Comparison of ENCODE assay signal across 14 cellular contexts in genomic region chr20:17845701-17846475, GRCh38.
DNase-seq lines count a peak whose midpoint lies in the region; ATAC-seq, FAIRE-seq and TF ChIP-seq lines count a peak whose summit lies in the region.
"Had no signal": no experiment of that assay in that cellular context is flagged by ENCODE, and none has a peak within 500 bp of the region (broad histone marks: within the 10 kb centered on the region; RNA-seq: fewer than 3 reads in every experiment).

No MANE protein-coding gene starts in this region.

- peaks cover 15% of the 10 kb centered on the region; the same call in 1 of the 2 replicates for H3F3A ChIP-seq in PC-9 (ENCODE audit: insufficient read depth, low read depth)

- no peak overlapping the region for H2AFZ ChIP-seq in PC-9

- no peaks in the 10 kb centered on the region for H3K9me3 Mint-ChIP-seq in immature natural killer cell
- H3K9me3 Mint-ChIP-seq: activated T-helper 1 cell treated with anti-CD3 and anti-CD28 coated beads, Interleukin-12 subunit alpha, Interleukin-12 subunit beta, Interleukin-2, Interleukin-4 antibody, amounts not matched to agents 30 ng/mL and 10 ng/mL and 1 ng/mL, durations not matched to agents 14 hours and 24 hours and 36 hours had no signal

- H3K79me2 ChIP-seq in PC-9 (ENCODE audit: low read depth) = no peaks in the 10 kb centered on the region

- TF ChIP-seq POLR2A in heart left ventricle (IDR thresholded peaks at IDR 0.05) = no peak
- no peak for TF ChIP-seq POLR2A in H54 (IDR thresholded peaks at IDR 0.05; ENCODE audit: low read depth, low read length)

- BruUV-seq in PC-9 (replicated peaks; lab: Mats Ljungman, UMichigan) = no TSS peak

- POLR2A ChIA-PET in PC-9 (lab: Charles Lee; ENCODE audit: unreplicated experiment) = interaction anchor here (0.6 kb wide), 3 partner anchors 49 to 261 kb away, joined by 3 to 4 read pairs (median 4); no protein-coding TSS in a partner anchor

- no peaks in the 10 kb centered on the region for H3K36me3 Mint-ChIP-seq in immature natural killer cell

- CTCF ChIA-PET in PC-9 (lab: Charles Lee) = no interaction called here

- peak in 1 of 4 donors; percentile 36 for ATAC-seq in heart left ventricle
- ATAC-seq: gastroesophageal sphincter had no signal

- peaks cover 4 to 62% (median 35%) of the 10 kb centered on the region in 12 donors for H3K4me1 ChIP-seq in heart left ventricle
- peaks cover 0 to 37% of the 10 kb centered on the region in 2 donors for H3K4me1 ChIP-seq in right atrium auricular region
- peaks cover 27% of the 10 kb centered on the region; the same call in 1 of the 2 replicates for H3K4me1 ChIP-seq in PC-9 (replicated peaks; ENCODE audit: insufficient read depth)
- H3K4me1 ChIP-seq in HAP-1 = no peaks in the 10 kb centered on the region

- no peaks in the 10 kb centered on the region for H4K20me1 ChIP-seq in PC-9 (ENCODE audit: insufficient read depth)

- H3K4me3 Mint-ChIP-seq in immature natural killer cell = peak overlapping the region; percentile 51 to 86 (median 65)
- H3K4me3 Mint-ChIP-seq: activated T-helper 1 cell treated with anti-CD3 and anti-CD28 coated beads, Interleukin-12 subunit alpha, Interleukin-12 subunit beta, Interleukin-2, Interleukin-4 antibody, amounts not matched to agents 30 ng/mL and 10 ng/mL and 1 ng/mL, durations not matched to agents 14 hours and 24 hours and 36 hours had no signal

- WGBS in heart left ventricle, 4 donors = 56 to 70% (median 64%) methylated on average over 10 of the region's 10 CpGs

- H3K27me3 Mint-ChIP-seq in immature natural killer cell (ENCODE audit: low read depth in 3 of 3) = peaks cover 2 to 5% (median 5%) of the 10 kb centered on the region in 3 donors

- H3K27me3 ChIP-seq in heart left ventricle = no peaks in the 10 kb centered on the region
- H3K27me3 ChIP-seq in right atrium auricular region = no peaks in the 10 kb centered on the region
- no peaks in the 10 kb centered on the region for H3K27me3 ChIP-seq in PC-9 (ENCODE audit: insufficient read depth, low read depth)
- H3K27me3 ChIP-seq in HAP-1 (ENCODE audit: low read depth) = no peaks in the 10 kb centered on the region
- H3K27me3 ChIP-seq: gastroesophageal sphincter had no signal

- in situ Hi-C loops in HAP-1 (cut with MboI; ENCODE audit: low sequenced_read_pairs) = no loop called here

- peaks cover 59 to 61% of the 10 kb centered on the region in 2 donors for H3K4me1 Mint-ChIP-seq in immature natural killer cell

- 0 out of 2 replicates have a peak, but pooled peaks cover 3% of the 10 kb centered on the region for H3K9me2 ChIP-seq in PC-9 (ENCODE audit: insufficient read depth)

- peak overlapping the region in 7 of 12 donors; percentile 13 to 50 (median 35) for H3K27ac ChIP-seq in heart left ventricle
- no peak overlapping the region for H3K27ac ChIP-seq in right atrium auricular region
- H3K27ac ChIP-seq in PC-9 = no peak overlapping the region
- H3K27ac ChIP-seq: gastroesophageal sphincter had no signal

- H3K9me3 ChIP-seq in heart left ventricle = peaks cover 0 to 10% (median 0%) of the 10 kb centered on the region in 12 donors
- H3K9me3 ChIP-seq in right atrium auricular region = no peaks in the 10 kb centered on the region
- H3K9me3 ChIP-seq in PC-9 (ENCODE audit: insufficient read depth, low read depth) = no peaks in the 10 kb centered on the region
- H3K9me3 ChIP-seq in HAP-1 = no peaks in the 10 kb centered on the region
- H3K9me3 ChIP-seq: gastroesophageal sphincter had no signal

- H3K4me3 ChIP-seq in heart left ventricle (no peak overlapping the region), right atrium auricular region (no peak overlapping the region), PC-9 (no peak overlapping the region), HAP-1 (no peak overlapping the region)
- H3K4me3 ChIP-seq: gastroesophageal sphincter had no signal

- intact Hi-C loops in heart left ventricle (cut with DNase I) (loop anchor here in 1 of 10 donors (5.0 kb wide), 1 partner anchor 51 kb away; no protein-coding TSS in a partner anchor), PC-9 (cut with micrococcal nuclease; ENCODE audit: unreplicated experiment) (loop anchor here (10.0 kb wide), 1 partner anchor 291 kb away; no protein-coding TSS in a partner anchor)

- TF ChIP-seq CTCF in heart left ventricle (IDR thresholded peaks at IDR 0.05) = no peak
- TF ChIP-seq CTCF in right atrium auricular region (IDR thresholded peaks at IDR 0.05) = no peak
- no peak for TF ChIP-seq CTCF in PC-9 (conservative IDR thresholded peaks at IDR 0.05)

- no peaks in the 10 kb centered on the region for H3K36me3 ChIP-seq in heart left ventricle
- H3K36me3 ChIP-seq in right atrium auricular region = no peaks in the 10 kb centered on the region
- H3K36me3 ChIP-seq in PC-9 (ENCODE audit: low read depth) = no peaks in the 10 kb centered on the region
- H3K36me3 ChIP-seq in HAP-1 (replicated peaks) = no peaks in the 10 kb centered on the region
- H3K36me3 ChIP-seq: gastroesophageal sphincter had no signal

- DNase-seq in heart left ventricle (peak in 2 of 5 donors; percentile 47 to 61), right atrium auricular region (ENCODE audit: low spot score) (no peak), PC-9 (peak in 1 of 2 experiments; percentile 60), immature natural killer cell (peak; percentile 42 to 60 (median 56)), H54 (ENCODE audit: insufficient read length, low spot score) (no peak), HAP-1 (ENCODE audit: low spot score in 2 of 2) (no peak), hippocampal formation (lab: John Stamatoyannopoulos, UW) (no peak)
- DNase-seq in stimulated activated CD4-positive, alpha-beta T cell treated with anti-CD3 and anti-CD28 coated beads, Interleukin-1b, Interleukin-23, amount 100 ng/mL, for 48 hours = no peak
- DNase-seq: midbrain; NK-92 treated with Interleukin-12 subunit alpha and Interleukin-12 subunit beta, amount 100 ng/mL, for 24 hours; stimulated activated CD8-positive, alpha-beta memory T cell treated with anti-CD3 and anti-CD28 coated beads, Interleukin-4, amount 100 ng/mL, for 48 hours; T-helper 9 cell had no signal

- peak overlapping the region; percentile 26 to 86 (median 74) for H3K27ac Mint-ChIP-seq in immature natural killer cell

- no peak for FAIRE-seq in H54 (lab: Jason Lieb, UNC)

- 0 out of 2 replicates have a peak overlapping the region, but pooled peaks have one; percentile 17 for H3K4me2 ChIP-seq in PC-9

Comparison
In these comparisons a context has a peak if more than half of its experiments do, and no peak if none do; other contexts are left out.
1. H3K27ac ChIP-seq: peak in heart left ventricle (7 of 12); none in right atrium auricular region (0 of 2) and PC-9 (single experiment).
2. DNase-seq: peak in immature natural killer cell (3 of 3); none in right atrium auricular region (single experiment), stimulated activated CD4-positive, alpha-beta T cell treated with anti-CD3 and anti-CD28 coated beads, Interleukin-1b, Interleukin-23, amount 100 ng/mL, for 48 hours (single experiment), H54 (single experiment), HAP-1 (0 of 2) and hippocampal formation (0 of 2).